28 cellular contexts compared by ENCODE assay signal in the genomic region with DNA sequence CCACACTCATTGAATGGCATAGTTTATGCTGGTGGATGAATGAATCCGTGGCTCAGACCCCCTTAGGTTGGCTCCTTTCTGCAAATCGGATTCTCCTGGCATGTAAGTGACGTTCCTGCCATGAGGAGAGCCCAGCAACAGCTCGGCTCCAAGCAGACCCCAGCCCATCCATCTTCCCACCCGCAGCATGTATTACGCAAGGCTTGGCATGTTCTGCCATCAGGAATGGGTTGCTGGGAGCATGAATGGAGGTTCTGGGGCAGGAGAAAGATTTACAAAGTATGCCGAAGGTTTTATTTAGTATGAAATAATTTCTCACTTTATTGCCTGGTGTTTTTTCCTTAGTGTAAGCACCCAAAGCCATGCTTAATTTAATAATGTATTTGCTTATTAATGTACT.
"Had no signal": no experiment of that assay in that cellular context is flagged by ENCODE, and none has a peak within 500 bp of the region (broad histone marks: within the 10 kb centered on the region; RNA-seq: fewer than 3 reads in every experiment).

No MANE protein-coding gene starts in this region.

- FAIRE-seq: urothelium cell line had no signal

- DNase-seq: stimulated activated CD4-positive, alpha-beta T cell treated with anti-CD3 and anti-CD28 coated beads, Interleukin-2, amount 100 ng/mL, for 48 hours; stimulated activated CD4-positive, alpha-beta T cell treated with anti-CD3 and anti-CD28 coated beads, Interleukin-4, amount 100 ng/mL, for 1 hour; stimulated activated CD4-positive, alpha-beta T cell treated with anti-CD3 and anti-CD28 coated beads, Interleukin-4, amount 100 ng/mL, for 24 hours; stimulated activated CD4-positive, alpha-beta T cell treated with anti-CD3 and anti-CD28 coated beads, Interleukin-4, amount 100 ng/mL, for 4 hours; stimulated activated CD8-positive, alpha-beta memory T cell treated with anti-CD3 and anti-CD28 coated beads, Interleukin-4, amount 100 ng/mL, for 48 hours; stimulated activated naive B cell treated with anti-CD40 and anti-IgM and Interleukin-4, amounts not matched to agents 10 μg/mL and 1 μg/mL and 100 μg/mL, for 72 hours; stimulated activated naive CD4-positive, alpha-beta T cell; stimulated activated naive CD4-positive, alpha-beta T cell treated with Interleukin-2 at 50 U/mL for 16 hours; stimulated activated naive CD8-positive, alpha-beta T cell treated with anti-CD3 and anti-CD28 coated beads, Interleukin-15, amount 100 ng/mL, for 72 hours; stimulated activated naive CD8-positive, alpha-beta T cell treated with anti-CD3 and anti-CD28 coated beads, Interleukin-15, Interleukin-2, amounts not matched to agents 100 U/mL and 50 U/mL, for 24 hours; stomach; substantia nigra; testis; thyroid gland; tibial artery; transverse colon; upper lobe of left lung; upper lobe of right lung; uterus had no signal

- H3K4me1 ChIP-seq: suprapubic skin, thyroid gland, tibial artery, transverse colon, upper lobe of left lung, upper lobe of right lung, uterus, vagina had no signal

- H3K9me3 Mint-ChIP-seq: stimulated activated effector memory CD8-positive, alpha-beta T cell treated with anti-CD3 and anti-CD28 coated beads, Interleukin-12 subunit alpha, Interleukin-12 subunit beta, amount 100 ng/mL, for 72 hours; stimulated activated memory B cell treated with anti-CD40 and anti-IgM and Interleukin-4, amounts not matched to agents 10 μg/mL and 1 μg/mL and 100 μg/mL, for 72 hours; stimulated activated naive B cell treated with anti-CD40 and anti-IgM and Interleukin-4, amounts not matched to agents 10 μg/mL and 1 μg/mL and 100 μg/mL, for 72 hours; stimulated activated naive CD8-positive, alpha-beta T cell treated with anti-CD3 and anti-CD28 coated beads, Interleukin-15, amount 100 ng/mL, for 72 hours; stimulated activated naive CD8-positive, alpha-beta T cell treated with anti-CD3 and anti-CD28 coated beads, Interleukin-15, Interleukin-2, amounts not matched to agents 100 ng/mL and 50 ng/mL, for 24 hours; type B pancreatic cell had no signal

- H3K36me3 ChIP-seq: stomach, suprapubic skin, thoracic aorta, thyroid gland, tibial artery, tibial nerve, transverse colon, upper lobe of left lung, upper lobe of right lung, uterus, vagina had no signal

- H3K36me3 Mint-ChIP-seq: stimulated activated effector memory CD8-positive, alpha-beta T cell treated with anti-CD3 and anti-CD28 coated beads, Interleukin-12 subunit alpha, Interleukin-12 subunit beta, amount 100 ng/mL, for 72 hours; stimulated activated memory B cell treated with anti-CD40 and anti-IgM and Interleukin-4, amounts not matched to agents 10 μg/mL and 1 μg/mL and 100 μg/mL, for 72 hours; stimulated activated naive B cell treated with anti-CD40 and anti-IgM and Interleukin-4, amounts not matched to agents 10 μg/mL and 1 μg/mL and 100 μg/mL, for 72 hours; type B pancreatic cell had no signal

- H3K27ac ChIP-seq: stomach, suprapubic skin, testis, thoracic aorta, thyroid gland, tibial artery, tibial nerve, transverse colon, upper lobe of left lung, upper lobe of right lung, uterus, vagina had no signal

- H3K4me3 ChIP-seq: stomach, suprapubic skin, testis, thoracic aorta, thyroid gland, tibial artery, tibial nerve, transverse colon, upper lobe of left lung, upper lobe of right lung, uterus, vagina had no signal

- H3K9me3 ChIP-seq: stomach, suprapubic skin, testis, thoracic aorta, thyroid gland, tibial artery, tibial nerve, transverse colon, upper lobe of left lung, upper lobe of right lung, uterus, vagina had no signal

- H3K27me3 Mint-ChIP-seq: stimulated activated memory B cell treated with anti-CD40 and anti-IgM and Interleukin-4, amounts not matched to agents 10 μg/mL and 1 μg/mL and 100 μg/mL, for 72 hours had no signal

- H3K27ac Mint-ChIP-seq: stimulated activated effector memory CD8-positive, alpha-beta T cell treated with anti-CD3 and anti-CD28 coated beads, Interleukin-12 subunit alpha, Interleukin-12 subunit beta, amount 100 ng/mL, for 72 hours; stimulated activated memory B cell treated with anti-CD40 and anti-IgM and Interleukin-4, amounts not matched to agents 10 μg/mL and 1 μg/mL and 100 μg/mL, for 72 hours; stimulated activated naive B cell treated with anti-CD40 and anti-IgM and Interleukin-4, amounts not matched to agents 10 μg/mL and 1 μg/mL and 100 μg/mL, for 72 hours; stimulated activated naive CD8-positive, alpha-beta T cell treated with anti-CD3 and anti-CD28 coated beads, Interleukin-15, amount 100 ng/mL, for 72 hours; stimulated activated naive CD8-positive, alpha-beta T cell treated with anti-CD3 and anti-CD28 coated beads, Interleukin-15, Interleukin-2, amounts not matched to agents 100 ng/mL and 50 ng/mL, for 24 hours; type B pancreatic cell had no signal

- ATAC-seq: stimulated activated effector memory CD8-positive, alpha-beta T cell treated with anti-CD3 and anti-CD28 coated beads, Interleukin-12 subunit alpha, Interleukin-12 subunit beta, amount 100 ng/mL, for 72 hours; stimulated activated memory B cell treated with anti-CD40 and anti-IgM and Interleukin-4, amounts not matched to agents 10 μg/mL and 1 μg/mL and 100 μg/mL, for 72 hours; stimulated activated naive B cell treated with anti-CD40 and anti-IgM and Interleukin-4, amounts not matched to agents 10 μg/mL and 1 μg/mL and 100 μg/mL, for 72 hours; stimulated activated naive CD8-positive, alpha-beta T cell treated with anti-CD3 and anti-CD28 coated beads, Interleukin-15, amount 100 ng/mL, for 72 hours; stimulated activated naive CD8-positive, alpha-beta T cell treated with anti-CD3 and anti-CD28 coated beads, Interleukin-15, Interleukin-2, amounts not matched to agents 100 U/mL and 50 U/mL, for 24 hours; upper lobe of right lung had no signal

- H3K4me1 Mint-ChIP-seq: stimulated activated effector memory CD8-positive, alpha-beta T cell treated with anti-CD3 and anti-CD28 coated beads, Interleukin-12 subunit alpha, Interleukin-12 subunit beta, amount 100 ng/mL, for 72 hours; stimulated activated memory B cell treated with anti-CD40 and anti-IgM and Interleukin-4, amounts not matched to agents 10 μg/mL and 1 μg/mL and 100 μg/mL, for 72 hours; stimulated activated naive B cell treated with anti-CD40 and anti-IgM and Interleukin-4, amounts not matched to agents 10 μg/mL and 1 μg/mL and 100 μg/mL, for 72 hours; stimulated activated naive CD8-positive, alpha-beta T cell treated with anti-CD3 and anti-CD28 coated beads, Interleukin-15, amount 100 ng/mL, for 72 hours had no signal

- H3K27me3 ChIP-seq: stomach, testis, thyroid gland, tibial artery, tibial nerve, transverse colon, upper lobe of right lung, uterus, vagina had no signal

- H3K4me3 Mint-ChIP-seq: stimulated activated effector memory CD8-positive, alpha-beta T cell treated with anti-CD3 and anti-CD28 coated beads, Interleukin-12 subunit alpha, Interleukin-12 subunit beta, amount 100 ng/mL, for 72 hours; stimulated activated memory B cell treated with anti-CD40 and anti-IgM and Interleukin-4, amounts not matched to agents 10 μg/mL and 1 μg/mL and 100 μg/mL, for 72 hours; stimulated activated naive B cell treated with anti-CD40 and anti-IgM and Interleukin-4, amounts not matched to agents 10 μg/mL and 1 μg/mL and 100 μg/mL, for 72 hours; stimulated activated naive CD8-positive, alpha-beta T cell treated with anti-CD3 and anti-CD28 coated beads, Interleukin-15, amount 100 ng/mL, for 72 hours; stimulated activated naive CD8-positive, alpha-beta T cell treated with anti-CD3 and anti-CD28 coated beads, Interleukin-15, Interleukin-2, amounts not matched to agents 100 ng/mL and 50 ng/mL, for 24 hours; type B pancreatic cell had no signal
